In genomic region chr2:235709124-235709813, GRCh38 we compare ENCODE assay signal across 15 cellular contexts.
DNase-seq lines count a peak whose midpoint lies in the region; TF ChIP-seq lines count a peak whose summit lies in the region.
"Had no signal": no experiment of that assay in that cellular context is flagged by ENCODE, and none has a peak within 500 bp of the region (broad histone marks: within the 10 kb centered on the region; RNA-seq: fewer than 3 reads in every experiment).

No MANE protein-coding gene starts in this region.

- peaks cover 8% of the 10 kb centered on the region for H3K36me3 Mint-ChIP-seq in osteocyte (ENCODE audit: unreplicated experiment)
- H3K36me3 Mint-ChIP-seq: CD14-positive monocyte had no signal

- no peaks in the 10 kb centered on the region for H3K27me3 Mint-ChIP-seq in osteocyte (ENCODE audit: unreplicated experiment)

- TF ChIP-seq CTCF in foreskin fibroblast (IDR thresholded peaks at IDR 0.05; ENCODE audit: low read depth, low read length): no peak
- no peak for TF ChIP-seq CTCF in osteocyte (IDR thresholded peaks at IDR 0.05)

- H3K4me3 ChIP-seq in foreskin fibroblast (ENCODE audit: low read depth in 1 of 2, low read length in 2 of 2) (no peak overlapping the region), HAP-1 (no peak overlapping the region)
- H3K4me3 ChIP-seq: adrenal gland, GM12878, left ventricle myocardium inferior, right atrium auricular region had no signal

- no peaks in the 10 kb centered on the region for H3K4me1 ChIP-seq in HAP-1
- H3K4me1 ChIP-seq: adrenal gland, right atrium auricular region had no signal

- H3K27me3 ChIP-seq in HAP-1 (ENCODE audit: low read depth): no peaks in the 10 kb centered on the region
- H3K27me3 ChIP-seq: adrenal gland, right atrium auricular region had no signal

- peaks cover 29% of the 10 kb centered on the region for H3K4me1 Mint-ChIP-seq in osteocyte (ENCODE audit: unreplicated experiment)
- H3K4me1 Mint-ChIP-seq: CD14-positive monocyte had no signal

- no peaks in the 10 kb centered on the region for H3K9me3 ChIP-seq in HAP-1
- H3K9me3 ChIP-seq: adrenal gland, left ventricle myocardium inferior, right atrium auricular region had no signal

- in situ Hi-C loops in HAP-1 (cut with MboI; ENCODE audit: low sequenced_read_pairs): no loop called here

- no peaks in the 10 kb centered on the region; the same call in 1 of the 2 replicates for H3K36me3 ChIP-seq in HAP-1 (replicated peaks)
- H3K36me3 ChIP-seq: adrenal gland had no signal

- DNase-seq in EL (peak; percentile 66), RKO (ENCODE audit: low spot score) (peak; percentile 13), foreskin fibroblast (peak; percentile 36 to 50), osteocyte (ENCODE audit: extremely low spot score, unreplicated experiment) (no peak), MV-4-11 (lab: John Stamatoyannopoulos, UW) (no peak), HAP-1 (ENCODE audit: low spot score in 2 of 2) (no peak), DMS114 treated with DMSO at 0.1 percent for 48 hours (lab: John Stamatoyannopoulos, UW; ENCODE audit: unreplicated experiment) (no peak)
- no peak for DNase-seq in stimulated activated naive CD4-positive, alpha-beta T cell (lab: John Stamatoyannopoulos, UW)
- DNase-seq: left ventricle myocardium inferior, NCI-H524, T-helper 1 cell had no signal

- H3K27ac Mint-ChIP-seq in osteocyte (ENCODE audit: unreplicated experiment): peak overlapping the region; percentile 59
- H3K27ac Mint-ChIP-seq: CD14-positive monocyte had no signal

- no peak overlapping the region for H3K4me3 Mint-ChIP-seq in osteocyte (ENCODE audit: unreplicated experiment)
- H3K4me3 Mint-ChIP-seq: CD14-positive monocyte had no signal

- H3K9me3 Mint-ChIP-seq in osteocyte (ENCODE audit: unreplicated experiment): no peaks in the 10 kb centered on the region
- H3K9me3 Mint-ChIP-seq: CD14-positive monocyte had no signal

Comparison
In these comparisons a context has a peak if more than half of its experiments do, and no peak if none do; other contexts are left out.
1. DNase-seq: peak in EL (single experiment), RKO (single experiment) and foreskin fibroblast (2 of 2); none in osteocyte (single experiment), stimulated activated naive CD4-positive, alpha-beta T cell (0 of 6), MV-4-11 (single experiment), HAP-1 (0 of 2) and DMS114 treated with DMSO at 0.1 percent for 48 hours (single experiment).